In genomic region chr17:36647598-36647997, GRCh38 we compare ENCODE assay signal across 1 cellular context.
TF ChIP-seq lines count a peak whose summit lies in the region.

No MANE protein-coding gene starts in this region.

TF ChIP-seq in HCT116, 20 proteins besides CTCF, POLR2A, EP300 and RAD21:
- TF ChIP-seq REST (IDR thresholded peaks at IDR 0.05; ENCODE audit: low read depth) (no peak), SIN3A (IDR thresholded peaks at IDR 0.05; ENCODE audit: low read depth) (no peak), CEBPB (IDR thresholded peaks at IDR 0.05; ENCODE audit: low read depth) (no peak), EZH2phosphoT487 (IDR thresholded peaks at IDR 0.05; ENCODE audit: borderline replicate concordance) (no peak), TCF7L2 (IDR thresholded peaks at IDR 0.05; ENCODE audit: borderline replicate concordance, extremely low read depth, insufficient read depth, insufficient read length) (no peak), ZFX (IDR thresholded peaks at IDR 0.05) (no peak), SRF (IDR thresholded peaks at IDR 0.05; ENCODE audit: low read depth) (no peak)
- TF ChIP-seq, protein P1, sequence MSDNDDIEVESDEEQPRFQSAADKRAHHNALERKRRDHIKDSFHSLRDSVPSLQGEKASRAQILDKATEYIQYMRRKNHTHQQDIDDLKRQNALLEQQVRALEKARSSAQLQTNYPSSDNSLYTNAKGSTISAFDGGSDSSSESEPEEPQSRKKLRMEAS (IDR thresholded peaks at IDR 0.05), result no peak
